In the genomic region with DNA sequence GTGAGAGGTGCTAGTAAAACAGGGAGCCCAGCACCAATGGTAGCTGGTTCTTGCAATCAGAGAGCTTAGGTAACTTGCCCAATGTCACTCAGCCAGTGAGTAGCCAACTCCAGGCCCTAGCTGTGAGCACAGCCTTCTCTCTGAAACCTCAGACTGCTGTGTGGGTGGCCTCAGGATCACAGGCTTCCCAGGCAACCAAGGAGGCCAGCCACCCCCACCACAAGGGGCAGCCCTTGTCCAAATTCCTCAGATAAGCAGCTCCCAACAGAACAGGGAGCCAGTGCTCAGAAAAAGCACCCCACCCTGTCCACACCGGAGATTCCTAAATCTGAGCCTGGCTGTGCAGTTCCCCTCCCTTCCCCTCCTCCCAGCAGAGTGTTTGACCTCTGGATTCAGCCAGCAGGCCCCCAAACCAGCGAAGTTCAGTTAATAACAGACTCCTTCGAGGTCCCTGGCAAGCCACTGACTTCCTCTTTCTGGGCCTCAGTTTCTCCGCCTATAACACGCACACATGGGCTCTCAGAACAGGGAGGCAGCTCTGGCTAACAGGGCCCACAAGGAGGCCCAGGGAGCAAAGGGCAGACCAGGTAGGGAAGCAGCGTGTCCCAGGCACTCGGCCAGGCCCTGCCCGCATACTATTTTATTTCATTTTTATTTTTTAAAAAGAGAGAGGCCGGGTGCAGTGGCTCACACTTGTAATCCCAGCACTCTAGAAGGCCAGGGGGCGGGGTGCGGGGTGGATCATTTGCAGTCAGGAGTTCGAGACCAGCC, we compare ENCODE assay signal across 8 cellular contexts. TPM values are rescaled to one million over a fixed set of nuclear protein-coding genes. Genes with fewer than 3 reads are reported as not detected.
DNase-seq lines count a peak whose midpoint lies in the region; ATAC-seq and TF ChIP-seq lines count a peak whose summit lies in the region.

No MANE protein-coding gene starts in this region.

- H3K36me3 ChIP-seq in esophagus muscularis mucosa = no peaks in the 10 kb centered on the region
- no peaks in the 10 kb centered on the region for H3K36me3 ChIP-seq in neural progenitor cell

- no peak for TF ChIP-seq EP300 in esophagus muscularis mucosa (IDR thresholded peaks at IDR 0.05)

- no peak for TF ChIP-seq POLR2A in esophagus muscularis mucosa (IDR thresholded peaks at IDR 0.05; ENCODE audit: low read depth)

- H3K27ac ChIP-seq in esophagus muscularis mucosa (replicated peaks in 1 of 4) = peak overlapping the region; percentile 91 to 97 (median 96)
- no peak overlapping the region for H3K27ac ChIP-seq in neural progenitor cell

- intact Hi-C loops in esophagus muscularis mucosa (cut with DNase I) = loop anchor here (10.0 kb wide), 1 partner anchor 117 kb away; no protein-coding TSS in a partner anchor

- TF ChIP-seq CTCF in esophagus muscularis mucosa (IDR thresholded peaks at IDR 0.05) (peak in 1 of 3 experiments; percentile 17), neural progenitor cell (IDR thresholded peaks at IDR 0.05) (peak; percentile 31)

- peak overlapping the region; percentile 80 for H3K4me2 ChIP-seq in neural progenitor cell

- H3K4me1 Mint-ChIP-seq in T-cell (peaks cover 46 to 61% (median 58%) of the 10 kb centered on the region in 3 donors), neural progenitor cell (peaks cover 60% of the 10 kb centered on the region)

- no peaks in the 10 kb centered on the region for H3K9me3 ChIP-seq in esophagus muscularis mucosa
- H3K9me3 ChIP-seq in neural progenitor cell (ENCODE audit: low read depth) = no peaks in the 10 kb centered on the region

- peaks cover 73 to 81% (median 78%) of the 10 kb centered on the region in 4 donors for H3K4me1 ChIP-seq in esophagus muscularis mucosa
- peaks cover 48% of the 10 kb centered on the region for H3K4me1 ChIP-seq in neural progenitor cell

- H3K27me3 Mint-ChIP-seq in T-cell (no peaks in the 10 kb centered on the region), neural progenitor cell (ENCODE audit: insufficient read depth, low read depth) (peaks cover 3% of the 10 kb centered on the region)

- CTCF ChIA-PET in T-cell (lab: Charles Lee) = interaction anchor here in 1 of 2 donors (1.8 to 2.4 kb wide), 3 partner anchors 23 to 57 kb away, joined by 5 to 10 read pairs (median 5); no protein-coding TSS in a partner anchor

- H4K20me1 ChIP-seq in neural progenitor cell (ENCODE audit: low read depth) = peaks cover 72% of the 10 kb centered on the region

- 40% methylated on average over 11 of the region's 12 CpGs for WGBS in esophagus muscularis mucosa

- peak overlapping the region; percentile 91 to 97 (median 96) for H3K4me3 Mint-ChIP-seq in T-cell
- peak overlapping the region; percentile 98 for H3K4me3 Mint-ChIP-seq in neural progenitor cell

- ATAC-seq in T-cell (replicated peaks in 1 of 4) = no peak

- H3K79me2 ChIP-seq in neural progenitor cell (ENCODE audit: low read depth) = peaks cover 73% of the 10 kb centered on the region

- H3K27me3 ChIP-seq in esophagus muscularis mucosa (no peaks in the 10 kb centered on the region), neural progenitor cell (no peaks in the 10 kb centered on the region)

- peaks cover 48% of the 10 kb centered on the region for H3K36me3 Mint-ChIP-seq in T-cell
- H3K36me3 Mint-ChIP-seq in neural progenitor cell = no peaks in the 10 kb centered on the region

- H3K9ac ChIP-seq in neural progenitor cell = peak overlapping the region; percentile 7

- H3K4me3 ChIP-seq in esophagus muscularis mucosa (peak overlapping the region; percentile 81 to 97 (median 89)), neural progenitor cell (peak overlapping the region; percentile 83)

- H3K27ac Mint-ChIP-seq in T-cell = peak overlapping the region; percentile 88 to 99
- H3K27ac Mint-ChIP-seq in neural progenitor cell = peak overlapping the region; percentile 69

- POLR2A ChIA-PET in T-cell (lab: Charles Lee) = interaction anchor here in 1 of 2 donors (0.9 to 1.0 kb wide), 2 partner anchors 22 to 51 kb away, joined by 3 read pairs; no protein-coding TSS in a partner anchor

- H3F3A ChIP-seq in neural progenitor cell (ENCODE audit: low read depth) = peaks cover 28% of the 10 kb centered on the region

- DNase-seq in activated T-cell treated with anti-CD3 and anti-CD28 coated beads, Interleukin-2, amount 50 U/mL, for 1 hour = peak; percentile 34
- DNase-seq in activated T-cell treated with anti-CD3 and anti-CD28 coated beads for 4 hours (no peak), T-cell (no peak), esophagus muscularis mucosa (ENCODE audit: extremely low spot score) (peak; percentile 92), neural progenitor cell (ENCODE audit: low spot score) (peak; percentile 78), SHP77 treated with DMSO at 0.1 percent for 48 hours (lab: John Stamatoyannopoulos, UW) (no peak), NCI-H1694 (lab: John Stamatoyannopoulos, UW) (no peak), cortex of kidney (lab: John Stamatoyannopoulos, UW) (no peak)

- H3K9me3 Mint-ChIP-seq in T-cell (no peaks in the 10 kb centered on the region), neural progenitor cell (no peaks in the 10 kb centered on the region)

- no peak overlapping the region for H2AFZ ChIP-seq in neural progenitor cell (replicated peaks)

RNA-seq across cellular contexts. Expression of a gene that starts 2.7 kb away (rescaled TPM):
- 100 to 1,000 TPM; 351 to 746 (median 698) TPM for total RNA-seq in T-cell
- 10 to 100 TPM; 12.4 to 29.5 (median 20.0) TPM for total RNA-seq in esophagus muscularis mucosa
- 8.8 and 30.8 TPM in 2 replicates for total RNA-seq in neural progenitor cell (ENCODE audit: low replicate concordance)

RNA-seq across cellular contexts. Expression of a gene that starts 40.4 kb away (rescaled TPM):
- total RNA-seq in T-cell (10 to 100 TPM; 32.3 to 66.5 (median 60.5) TPM), esophagus muscularis mucosa (10 to 100 TPM in 1 of 4 donors, 1 to 10 TPM in 3; 6.6 to 13.3 (median 8.5) TPM), neural progenitor cell (ENCODE audit: low replicate concordance) (9.1 and 20.5 TPM in 2 replicates)

RNA-seq across cellular contexts. Expression of a gene that starts 47.5 kb away (rescaled TPM):
- total RNA-seq in T-cell (1 to 10 TPM in 4 of 5 donors, under 1 TPM in 1; 0.99 to 5.6 (median 2.6) TPM), esophagus muscularis mucosa (1 to 10 TPM; 1.3 to 2.8 (median 2.2) TPM), neural progenitor cell (ENCODE audit: low replicate concordance) (1.4 and 8.8 TPM in 2 replicates)

Comparison
In these comparisons a context has a peak if more than half of its experiments do, and no peak if none do; other contexts are left out.
1. DNase-seq: peak in activated T-cell treated with anti-CD3 and anti-CD28 coated beads, Interleukin-2, amount 50 U/mL, for 1 hour (single experiment), esophagus muscularis mucosa (single experiment) and neural progenitor cell (single experiment); none in activated T-cell treated with anti-CD3 and anti-CD28 coated beads for 4 hours (single experiment), T-cell (0 of 34), SHP77 treated with DMSO at 0.1 percent for 48 hours (single experiment), NCI-H1694 (single experiment) and cortex of kidney (single experiment).
2. RNA of a gene that starts 2.7 kb away (total RNA-seq): 351 to 746 TPM in T-cell; 12.4 to 29.5 TPM in esophagus muscularis mucosa and 8.8 to 30.8 TPM in neural progenitor cell; every median in the first group is over 10 times any median in the second.